8 cellular contexts compared by ENCODE assay signal in the genomic region with DNA sequence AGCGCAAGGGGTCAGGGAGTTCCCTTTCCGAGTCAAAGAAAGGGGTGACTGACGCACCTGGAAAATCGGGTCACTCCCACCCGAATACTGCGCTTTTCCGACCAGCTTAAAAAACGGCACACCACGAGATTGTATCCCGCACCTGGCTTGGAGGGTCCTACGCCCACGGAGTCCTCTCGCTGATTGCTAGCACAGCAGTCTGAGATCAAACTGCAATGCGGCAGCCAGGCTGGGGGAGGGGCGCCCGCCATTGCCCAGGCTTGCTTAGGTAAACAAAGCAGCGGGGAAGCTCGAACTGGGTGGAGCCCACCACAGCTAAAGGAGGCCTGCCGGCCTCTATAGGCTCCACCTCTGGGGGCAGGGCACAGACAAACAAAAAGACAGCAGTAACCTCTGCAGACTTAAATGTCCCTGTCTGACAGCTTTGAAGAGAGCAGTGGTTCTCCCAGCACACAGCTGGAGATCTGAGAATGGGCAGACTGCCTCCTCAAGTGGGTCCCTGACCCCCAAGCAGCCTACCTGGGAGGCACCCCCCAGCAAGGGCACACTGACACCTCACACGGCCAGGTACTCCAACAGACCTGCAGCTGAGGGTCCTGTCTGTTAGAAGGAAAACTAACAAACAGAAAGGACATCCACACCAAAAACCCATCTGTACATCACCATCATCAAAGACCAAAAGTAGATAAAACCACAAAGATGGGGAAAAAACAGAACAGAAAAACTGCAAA.
DNase-seq lines count a peak whose midpoint lies in the region; ATAC-seq and TF ChIP-seq lines count a peak whose summit lies in the region.
"Not testable (repeated sequence)": the region's sequence is repeated elsewhere in the genome, so short reads cannot be mapped to it uniquely, and the experiment has no call there.

No MANE protein-coding gene starts in this region.

- not testable (repeated sequence) for H2BK15ac ChIP-seq in H9 (ENCODE audit: low read depth, low read length)

- not testable (repeated sequence) for H3K27me3 Mint-ChIP-seq in H9 (ENCODE audit: low read depth); WTC11 (ENCODE audit: low read depth)

- not testable (repeated sequence) for H3T11ph ChIP-seq in H9 (ENCODE audit: low read length)

- not testable (repeated sequence) for H3K23me2 ChIP-seq in H9 (ENCODE audit: insufficient read length, low read depth, low read length, poor library complexity, severe bottlenecking)

- H4K20me1 ChIP-seq in H9 (ENCODE audit: control insufficient read depth, insufficient read depth, insufficient read length) = not testable (repeated sequence)

- not testable (repeated sequence) for H3K9me3 Mint-ChIP-seq in H9, WTC11

- H3K14ac ChIP-seq in H9 (ENCODE audit: insufficient read depth, low read length) = not testable (repeated sequence)

- not testable (repeated sequence) for H3K27ac ChIP-seq in H9 (ENCODE audit: insufficient read length, low read depth, low read length); iPS-18a (ENCODE audit: low read length)

- not testable (repeated sequence) for H2BK120ac ChIP-seq in H9 (ENCODE audit: low read depth, low read length, poor library complexity, severe bottlenecking)

- not testable (repeated sequence) for H2AFZ ChIP-seq in H9 (ENCODE audit: low read length)

- TF ChIP-seq CTCF in H9 (conservative IDR thresholded peaks at IDR 0.05); WTC11 (IDR thresholded peaks at IDR 0.05): not testable (repeated sequence)

- H4K8ac ChIP-seq in H9 (replicated peaks; ENCODE audit: insufficient read length, low read depth, low read length) = not testable (repeated sequence)

- peak overlapping the region; percentile 24 for H3K4me3 ChIP-seq in iPS-18a (ENCODE audit: low read length)

- H3K4me1 ChIP-seq in H9 (ENCODE audit: insufficient read depth, low read length); iPS-18a (ENCODE audit: control insufficient read depth, low read depth, low read length): not testable (repeated sequence)

- H3K4me3 Mint-ChIP-seq in H9 (peak overlapping the region in 1 of 2 experiments; percentile 59; a peak in 2 of 5 replicates), WTC11 (peak overlapping the region; percentile 77)

- ATAC-seq in WTC11 = not testable (repeated sequence)

- H3K27me3 ChIP-seq in H9 (ENCODE audit: insufficient read depth, low read length); iPS-18a (ENCODE audit: control insufficient read depth, insufficient read depth, low read length): not testable (repeated sequence)

- H2BK20ac ChIP-seq in H9 (ENCODE audit: low read depth, low read length, poor library complexity, severe bottlenecking) = not testable (repeated sequence)

- intact Hi-C loops in posterior vena cava (cut with DNase I) = not testable (repeated sequence)

- H3K4me2 ChIP-seq in H9 (ENCODE audit: insufficient read depth, insufficient read length, low read length) = not testable (repeated sequence)

- H3K79me2 ChIP-seq in H9 (ENCODE audit: insufficient read depth, low read length) = not testable (repeated sequence)

- not testable (repeated sequence) for H3K4me1 Mint-ChIP-seq in H9, WTC11

- H3K9ac ChIP-seq in H9 (ENCODE audit: extremely low read depth, insufficient read length, low read length) = not testable (repeated sequence)
- H3K9ac ChIP-seq in iPS-18a (ENCODE audit: low read length) = peak overlapping the region; percentile 17

- not testable (repeated sequence) for H3K4ac ChIP-seq in H9 (ENCODE audit: low read depth, low read length)

- not testable (repeated sequence) for H3K56ac ChIP-seq in H9 (ENCODE audit: insufficient read length, low read depth, low read length)

- not testable (repeated sequence) for H4K91ac ChIP-seq in H9 (ENCODE audit: insufficient read length, low read depth, low read length)

- H3K18ac ChIP-seq in H9 (ENCODE audit: insufficient read length, low read depth, low read length) = not testable (repeated sequence)

- not testable (repeated sequence) for H3K9me3 ChIP-seq in H9 (ENCODE audit: control insufficient read depth, low read depth, low read length); iPS-18a (ENCODE audit: control insufficient read depth, low read depth, low read length)

- H3K23ac ChIP-seq in H9 (ENCODE audit: insufficient read length, low read depth, low read length) = not testable (repeated sequence)

- no CpG with 5 or more reads among the region's 20 CpGs for WGBS in H9 (ENCODE audit: extremely low coverage, insufficient read length, low lambda C conversion rate)

- DNase-seq in DMS153 (lab: John Stamatoyannopoulos, UW) (peak; percentile 69), H9 (peak; percentile 58), NCI-H1105 (lab: John Stamatoyannopoulos, UW) (peak; percentile 0), NCI-H2171 (lab: John Stamatoyannopoulos, UW) (peak; percentile 4), NCI-H748 treated with DMSO at 0.1 percent for 48 hours (lab: John Stamatoyannopoulos, UW) (peak; percentile 19), WTC11 (ENCODE audit: low spot score) (peak; percentile 76), posterior vena cava (ENCODE audit: low spot score) (peak; percentile 60)

- not testable (repeated sequence) for H2BK5ac ChIP-seq in H9 (ENCODE audit: insufficient read length, low read length)

- H4K5ac ChIP-seq in H9 (ENCODE audit: insufficient read length, low read depth, low read length) = not testable (repeated sequence)

- not testable (repeated sequence) for H3K36me3 Mint-ChIP-seq in H9 (ENCODE audit: insufficient read depth in 1 of 3, low read depth in 3 of 3); WTC11

- POLR2A ChIA-PET in WTC11 (lab: Charles Lee) = not testable (repeated sequence)

- not testable (repeated sequence) for H2AK5ac ChIP-seq in H9 (ENCODE audit: insufficient read length, low read length)

- peak overlapping the region in 2 of 3 experiments; percentile 95; a peak in 2 of 7 replicates for H3K27ac Mint-ChIP-seq in H9
- H3K27ac Mint-ChIP-seq in WTC11 = peak overlapping the region; percentile 90

- H2BK12ac ChIP-seq in H9 (ENCODE audit: insufficient read length, low read depth, low read length) = not testable (repeated sequence)

- CTCF ChIA-PET in WTC11 (lab: Charles Lee) = not testable (repeated sequence)

- H3K79me1 ChIP-seq in H9 (ENCODE audit: insufficient read depth, low read depth, low read length, poor library complexity, severe bottlenecking) = not testable (repeated sequence)

- H3K36me3 ChIP-seq in iPS-18a (ENCODE audit: control insufficient read depth, low read depth, low read length) = not testable (repeated sequence)

TF ChIP-seq in WTC11, 78 proteins besides CTCF, POLR2A, EP300 and RAD21:
- TF ChIP-seq, protein P1, sequence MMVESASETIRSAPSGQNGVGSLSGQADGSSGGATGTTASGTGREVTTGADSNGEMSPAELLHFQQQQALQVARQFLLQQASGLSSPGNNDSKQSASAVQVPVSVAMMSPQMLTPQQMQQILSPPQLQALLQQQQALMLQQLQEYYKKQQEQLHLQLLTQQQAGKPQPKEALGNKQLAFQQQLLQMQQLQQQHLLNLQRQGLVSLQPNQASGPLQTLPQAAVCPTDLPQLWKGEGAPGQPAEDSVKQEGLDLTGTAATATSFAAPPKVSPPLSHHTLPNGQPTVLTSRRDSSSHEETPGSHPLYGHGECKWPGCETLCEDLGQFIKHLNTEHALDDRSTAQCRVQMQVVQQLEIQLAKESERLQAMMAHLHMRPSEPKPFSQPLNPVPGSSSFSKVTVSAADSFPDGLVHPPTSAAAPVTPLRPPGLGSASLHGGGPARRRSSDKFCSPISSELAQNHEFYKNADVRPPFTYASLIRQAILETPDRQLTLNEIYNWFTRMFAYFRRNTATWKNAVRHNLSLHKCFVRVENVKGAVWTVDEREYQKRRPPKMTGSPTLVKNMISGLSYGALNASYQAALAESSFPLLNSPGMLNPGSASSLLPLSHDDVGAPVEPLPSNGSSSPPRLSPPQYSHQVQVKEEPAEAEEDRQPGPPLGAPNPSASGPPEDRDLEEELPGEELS (CRISPR knock-in tag; IDR thresholded peaks at IDR 0.05) = 0 out of 2 replicates have a peak, but pooled peaks have one; percentile 70
- TF ChIP-seq FOXK1 (CRISPR knock-in tag; IDR thresholded peaks at IDR 0.05) = peak; percentile 65
- peak; percentile 58; the same call in 1 of the 2 replicates for TF ChIP-seq FOXP1 (CRISPR knock-in tag; IDR thresholded peaks at IDR 0.05; ENCODE audit: borderline replicate concordance)
- TF ChIP-seq, protein P2, sequence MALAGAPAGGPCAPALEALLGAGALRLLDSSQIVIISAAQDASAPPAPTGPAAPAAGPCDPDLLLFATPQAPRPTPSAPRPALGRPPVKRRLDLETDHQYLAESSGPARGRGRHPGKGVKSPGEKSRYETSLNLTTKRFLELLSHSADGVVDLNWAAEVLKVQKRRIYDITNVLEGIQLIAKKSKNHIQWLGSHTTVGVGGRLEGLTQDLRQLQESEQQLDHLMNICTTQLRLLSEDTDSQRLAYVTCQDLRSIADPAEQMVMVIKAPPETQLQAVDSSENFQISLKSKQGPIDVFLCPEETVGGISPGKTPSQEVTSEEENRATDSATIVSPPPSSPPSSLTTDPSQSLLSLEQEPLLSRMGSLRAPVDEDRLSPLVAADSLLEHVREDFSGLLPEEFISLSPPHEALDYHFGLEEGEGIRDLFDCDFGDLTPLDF (CRISPR knock-in tag; IDR thresholded peaks at IDR 0.05) = 0 out of 2 replicates have a peak, but pooled peaks have one; percentile 34
- TF ChIP-seq, protein P3, sequence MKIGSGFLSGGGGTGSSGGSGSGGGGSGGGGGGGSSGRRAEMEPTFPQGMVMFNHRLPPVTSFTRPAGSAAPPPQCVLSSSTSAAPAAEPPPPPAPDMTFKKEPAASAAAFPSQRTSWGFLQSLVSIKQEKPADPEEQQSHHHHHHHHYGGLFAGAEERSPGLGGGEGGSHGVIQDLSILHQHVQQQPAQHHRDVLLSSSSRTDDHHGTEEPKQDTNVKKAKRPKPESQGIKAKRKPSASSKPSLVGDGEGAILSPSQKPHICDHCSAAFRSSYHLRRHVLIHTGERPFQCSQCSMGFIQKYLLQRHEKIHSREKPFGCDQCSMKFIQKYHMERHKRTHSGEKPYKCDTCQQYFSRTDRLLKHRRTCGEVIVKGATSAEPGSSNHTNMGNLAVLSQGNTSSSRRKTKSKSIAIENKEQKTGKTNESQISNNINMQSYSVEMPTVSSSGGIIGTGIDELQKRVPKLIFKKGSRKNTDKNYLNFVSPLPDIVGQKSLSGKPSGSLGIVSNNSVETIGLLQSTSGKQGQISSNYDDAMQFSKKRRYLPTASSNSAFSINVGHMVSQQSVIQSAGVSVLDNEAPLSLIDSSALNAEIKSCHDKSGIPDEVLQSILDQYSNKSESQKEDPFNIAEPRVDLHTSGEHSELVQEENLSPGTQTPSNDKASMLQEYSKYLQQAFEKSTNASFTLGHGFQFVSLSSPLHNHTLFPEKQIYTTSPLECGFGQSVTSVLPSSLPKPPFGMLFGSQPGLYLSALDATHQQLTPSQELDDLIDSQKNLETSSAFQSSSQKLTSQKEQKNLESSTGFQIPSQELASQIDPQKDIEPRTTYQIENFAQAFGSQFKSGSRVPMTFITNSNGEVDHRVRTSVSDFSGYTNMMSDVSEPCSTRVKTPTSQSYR (CRISPR knock-in tag; IDR thresholded peaks at IDR 0.05) = peak; percentile 95
- TF ChIP-seq SP1 (CRISPR knock-in tag; conservative IDR thresholded peaks at IDR 0.05) = peak; percentile 48; the same call in 1 of the 2 replicates
TF ChIP-seq in WTC11: peak in this region for 6; not testable (repeated sequence) for 72.

Comparison
In these comparisons a context has a peak if more than half of its experiments do, and no peak if none do; other contexts are left out.
1. DNase-seq: peak in every context shown above with its lines; median percentile 76 in WTC11; 69 in DMS153; 60 in posterior vena cava; 58 in H9; 19 in NCI-H748 treated with DMSO at 0.1 percent for 48 hours; 4 in NCI-H2171; 0 in NCI-H1105.